ENCODE assay signal across 8 cellular contexts in genomic region chr2:229980440-229981184, GRCh38. TPM values are rescaled to one million over a fixed set of nuclear protein-coding genes. Genes with fewer than 3 reads are reported as not detected.
DNase-seq lines count a peak whose midpoint lies in the region; ATAC-seq and TF ChIP-seq lines count a peak whose summit lies in the region.

No MANE protein-coding gene starts in this region.

- TF ChIP-seq EP300 in ovary (IDR thresholded peaks at IDR 0.05) = no peak

- peak overlapping the region in 1 of 2 donors; percentile 53 for H3K27ac ChIP-seq in ovary

- DNase-seq in BE2C (peak; percentile 59), SW 1271 (lab: John Stamatoyannopoulos, UW) (peak; percentile 28 to 71), fibroblast of gingiva (ENCODE audit: low read depth) (peak; percentile 50), ovary (peak; percentile 68 to 82 (median 75)), NCI-H510A treated with DMSO at 0.1 percent for 48 hours (lab: John Stamatoyannopoulos, UW) (no peak), amniotic stem cell (lab: John Stamatoyannopoulos, UW) (no peak)

- H3K4me1 ChIP-seq in BE2C (peaks cover 2% of the 10 kb centered on the region), ovary (ENCODE audit: insufficient read depth) (peaks cover 7% of the 10 kb centered on the region)

- TF ChIP-seq CTCF in BE2C (IDR thresholded peaks at IDR 0.05; ENCODE audit: low read depth, low read length) (no peak), ovary (IDR thresholded peaks at IDR 0.05) (no peak)

- no peaks in the 10 kb centered on the region for H3K9me3 ChIP-seq in BE2C
- H3K9me3 ChIP-seq in ovary = no peaks in the 10 kb centered on the region

- intact Hi-C loops in ovary (cut with DNase I) = no loop called here

- H3K27me3 ChIP-seq in BE2C (no peaks in the 10 kb centered on the region), ovary (no peaks in the 10 kb centered on the region)

- H3K4me3 ChIP-seq in BE2C (ENCODE audit: low read depth, low read length) (peak overlapping the region; percentile 4), ovary (no peak overlapping the region)

- TF ChIP-seq POLR2A in ovary (IDR thresholded peaks at IDR 0.05) = no peak

- WGBS in ovary, 3 donors = 6 to 11% (median 9%) methylated on average over 7 of the region's 7 CpGs

- H3K36me3 ChIP-seq in BE2C = no peaks in the 10 kb centered on the region
- H3K36me3 ChIP-seq in ovary = no peaks in the 10 kb centered on the region

- ATAC-seq in HG02610 (IDR thresholded peaks at IDR 0.05; ENCODE audit: unreplicated experiment) (peak; percentile 86), HG02938 (IDR thresholded peaks at IDR 0.05; ENCODE audit: unreplicated experiment) (no peak)

RNA-seq across cellular contexts. Expression of gene FBXO36, which starts 58.3 kb away (rescaled TPM):
- 1.1 TPM for polyA plus RNA-seq in BE2C (2012; ENCODE audit: insufficient read depth, insufficient read length, low read depth)
- 1 to 10 TPM; 1.5 to 8.4 (median 4.4) TPM for total RNA-seq in ovary
- 1 to 10 TPM; 2.9 to 3.3 TPM for polyA plus RNA-seq in ovary

RNA-seq across cellular contexts. Expression of gene TRIP12, which starts 58.8 kb away (rescaled TPM):
- 47.6 TPM for polyA plus RNA-seq in BE2C (2012; ENCODE audit: insufficient read depth, insufficient read length, low read depth)
- 100 to 1,000 TPM; 134 to 221 (median 202) TPM for total RNA-seq in ovary
- 100 to 1,000 TPM in 1 of 2 donors, 10 to 100 TPM in 1; 30.4 to 103 TPM for polyA plus RNA-seq in ovary

Comparison
In these comparisons a context has a peak if more than half of its experiments do, and no peak if none do; other contexts are left out.
1. DNase-seq: peak in BE2C (single experiment), SW 1271 (2 of 2), fibroblast of gingiva (single experiment) and ovary (5 of 5); none in NCI-H510A treated with DMSO at 0.1 percent for 48 hours (single experiment) and amniotic stem cell (single experiment).